Comparison of ENCODE assay signal across 24 cellular contexts in genomic region chr2:98778741-98779483, GRCh38.
"Had no signal": no experiment of that assay in that cellular context is flagged by ENCODE, and none has a peak within 500 bp of the region (broad histone marks: within the 10 kb centered on the region; RNA-seq: fewer than 3 reads in every experiment).

No MANE protein-coding gene starts in this region.

- H3K9ac ChIP-seq: neural progenitor cell had no signal

- H3K27ac Mint-ChIP-seq: natural killer cell treated with Interleukin-12 subunit alpha and Interleukin-12 subunit beta and Interleukin-15 and Interleukin-18, amount 100 ng/mL, for 72 hours; neural progenitor cell; stimulated activated naive B cell treated with anti-CD40 and anti-IgM and Interleukin-4, amounts not matched to agents 10 μg/mL and 1 μg/mL and 100 μg/mL, for 72 hours; stimulated activated naive CD8-positive, alpha-beta T cell treated with anti-CD3 and anti-CD28 coated beads, Interleukin-15, amount 100 ng/mL, for 72 hours had no signal

- H3K4me3 ChIP-seq: esophagus squamous epithelium, hepatocyte, lung, neural progenitor cell, pancreas, psoas muscle, skin epidermis, testis, tibial nerve had no signal

- H3K4me2 ChIP-seq: hepatocyte, neural progenitor cell had no signal

- H3K4me3 Mint-ChIP-seq: natural killer cell treated with Interleukin-12 subunit alpha and Interleukin-12 subunit beta and Interleukin-15 and Interleukin-18, amount 100 ng/mL, for 72 hours; neural progenitor cell; stimulated activated naive B cell treated with anti-CD40 and anti-IgM and Interleukin-4, amounts not matched to agents 10 μg/mL and 1 μg/mL and 100 μg/mL, for 72 hours; stimulated activated naive CD8-positive, alpha-beta T cell treated with anti-CD3 and anti-CD28 coated beads, Interleukin-15, amount 100 ng/mL, for 72 hours had no signal

- H3K27me3 Mint-ChIP-seq: natural killer cell treated with Interleukin-12 subunit alpha and Interleukin-12 subunit beta and Interleukin-15 and Interleukin-18, amount 100 ng/mL, for 72 hours; stimulated activated naive CD8-positive, alpha-beta T cell treated with anti-CD3 and anti-CD28 coated beads, Interleukin-15, amount 100 ng/mL, for 72 hours had no signal

- ATAC-seq: left ventricle myocardium superior; natural killer cell treated with Interleukin-12 subunit alpha and Interleukin-12 subunit beta and Interleukin-15 and Interleukin-18, amount 100 ng/mL, for 72 hours; pancreas; psoas muscle; sciatic nerve; stimulated activated naive B cell treated with anti-CD40 and anti-IgM and Interleukin-4, amounts not matched to agents 10 μg/mL and 1 μg/mL and 100 μg/mL, for 72 hours; stimulated activated naive CD8-positive, alpha-beta T cell treated with anti-CD3 and anti-CD28 coated beads, Interleukin-15, amount 100 ng/mL, for 72 hours had no signal

- H3K36me3 Mint-ChIP-seq: neural progenitor cell had no signal

- H3K4me1 ChIP-seq: neural progenitor cell, pancreas, psoas muscle, tibial nerve had no signal

- H3K4me1 Mint-ChIP-seq: neural progenitor cell; stimulated activated naive B cell treated with anti-CD40 and anti-IgM and Interleukin-4, amounts not matched to agents 10 μg/mL and 1 μg/mL and 100 μg/mL, for 72 hours had no signal

- H3K27me3 ChIP-seq: esophagus squamous epithelium, hepatocyte, neural progenitor cell, pancreas, testis, tibial nerve had no signal

- FAIRE-seq: pancreas had no signal

- H2AFZ ChIP-seq: hepatocyte, neural progenitor cell had no signal

- H3K9me3 ChIP-seq: pancreas, testis had no signal

- DNase-seq: cortex of kidney; esophagus squamous epithelium; foreskin melanocyte; head of caudate nucleus; left colon; left ventricle myocardium superior; mesenchymal stem cell; midbrain; nucleus accumbens; pancreas; psoas muscle; retina; stimulated activated CD4-positive, alpha-beta T cell treated with anti-CD3 and anti-CD28 coated beads, Interleukin-2, amount 100 ng/mL, for 24 hours; stimulated activated CD4-positive, alpha-beta T cell treated with anti-CD3 and anti-CD28 coated beads, Interleukin-4, amount 100 ng/mL, for 4 hours; stimulated activated naive B cell treated with anti-CD40 and anti-IgM and Interleukin-4, amounts not matched to agents 10 μg/mL and 1 μg/mL and 100 μg/mL, for 72 hours; stimulated activated naive CD8-positive, alpha-beta T cell treated with anti-CD3 and anti-CD28 coated beads, Interleukin-15, amount 100 ng/mL, for 72 hours; testis had no signal

- H3K36me3 ChIP-seq: esophagus squamous epithelium, neural progenitor cell, pancreas, tibial nerve had no signal

- H3K27ac ChIP-seq: esophagus squamous epithelium, hepatocyte, neural progenitor cell, pancreas, psoas muscle, skin epidermis, testis, tibial nerve had no signal
